ENCODE assay signal across 8 cellular contexts in genomic region chr17:40551874-40552768, GRCh38. TPM values are rescaled to one million over a fixed set of nuclear protein-coding genes. Genes with fewer than 3 reads are reported as not detected.
DNase-seq lines count a peak whose midpoint lies in the region; ATAC-seq and TF ChIP-seq lines count a peak whose summit lies in the region.

No MANE protein-coding gene starts in this region.

- H3K27ac ChIP-seq in left lung (peak overlapping the region; percentile 68 to 88), suprapubic skin (peak overlapping the region; percentile 92)

- ATAC-seq in left lung, result no peak

- WGBS in suprapubic skin, result 58% methylated on average over 32 of the region's 32 CpGs

- DNase-seq in AG09319 (ENCODE audit: extremely low read depth, low read depth), result peak; percentile 97
- peak; percentile 60 for DNase-seq in HuH-7.5 (ENCODE audit: low spot score)
- DNase-seq in astrocyte of the hippocampus (ENCODE audit: low read depth, low spot score), result peak; percentile 90
- no peak for DNase-seq in left lung
- DNase-seq in suprapubic skin (ENCODE audit: low spot score in 2 of 2), result peak; percentile 83
- no peak for DNase-seq in OCI-M2 (lab: John Stamatoyannopoulos, UW; ENCODE audit: unreplicated experiment)
- DNase-seq in NCI-H510A treated with DMSO at 0.1 percent for 48 hours (lab: John Stamatoyannopoulos, UW), result no peak
- DNase-seq in NCI-H2029 treated with DMSO at 0.1 percent for 48 hours (lab: John Stamatoyannopoulos, UW), result no peak

- H3K36me3 ChIP-seq in left lung (no peaks in the 10 kb centered on the region), suprapubic skin (no peaks in the 10 kb centered on the region)

- TF ChIP-seq EP300 in suprapubic skin (IDR thresholded peaks at IDR 0.05), result no peak

- no peak; the same call in 1 of the 2 replicates for TF ChIP-seq CTCF in AG09319 (IDR thresholded peaks at IDR 0.05; ENCODE audit: low read depth, low read length)
- TF ChIP-seq CTCF in left lung (IDR thresholded peaks at IDR 0.05), result no peak
- TF ChIP-seq CTCF in suprapubic skin (IDR thresholded peaks at IDR 0.05), result no peak

- peak in 1 of 2 donors; percentile 15 for TF ChIP-seq POLR2A in suprapubic skin (IDR thresholded peaks at IDR 0.05)

- H3K27me3 ChIP-seq in left lung (peaks cover 0 to 6% of the 10 kb centered on the region in 2 donors), suprapubic skin (no peaks in the 10 kb centered on the region)

- intact Hi-C loops in left lung (cut with DNase I), result no loop called here

- H3K4me1 ChIP-seq in left lung (peaks cover 52 to 84% of the 10 kb centered on the region in 2 donors), suprapubic skin (peaks cover 89% of the 10 kb centered on the region)

- H3K9me3 ChIP-seq in left lung, result no peaks in the 10 kb centered on the region
- H3K9me3 ChIP-seq in suprapubic skin, result no peaks in the 10 kb centered on the region

- no peak overlapping the region for H3K4me3 ChIP-seq in left lung
- no peak overlapping the region for H3K4me3 ChIP-seq in suprapubic skin

RNA-seq across cellular contexts. Expression of gene CCR7, which starts 13.2 kb away (rescaled TPM):
- 1 to 10 TPM in 1 of 2 donors, under 1 TPM in 1; 0.35 to 1.6 TPM for total RNA-seq in left lung
- 1 to 10 TPM in 1 of 4 donors, not detected in 3; 1.2 TPM for total RNA-seq in suprapubic skin

RNA-seq across cellular contexts. Expression of gene TNS4, which starts 50.7 kb away (rescaled TPM):
- total RNA-seq in left lung (1 to 10 TPM in 1 of 2 donors, under 1 TPM in 1; 0.23 to 1.6 TPM), suprapubic skin (1,000 to 10,000 TPM in 2 of 4 donors, 100 to 1,000 TPM in 2; 730 to 1,745 (median 1,078) TPM)

Comparison
In these comparisons a context has a peak if more than half of its experiments do, and no peak if none do; other contexts are left out.
1. DNase-seq: peak in AG09319 (single experiment), HuH-7.5 (single experiment), astrocyte of the hippocampus (single experiment) and suprapubic skin (2 of 2); none in left lung (0 of 2), OCI-M2 (single experiment), NCI-H510A treated with DMSO at 0.1 percent for 48 hours (single experiment) and NCI-H2029 treated with DMSO at 0.1 percent for 48 hours (single experiment).
2. RNA of gene TNS4, which starts 50.7 kb away (total RNA-seq): 730 to 1,745 TPM in suprapubic skin; 0.23 to 1.6 TPM in left lung; every median in the first group is over 100 times any median in the second.